In genomic region chr4:83629945-83630684, GRCh38 we compare ENCODE assay signal across 1 cellular context.
TF ChIP-seq lines count a peak whose summit lies in the region.

No MANE protein-coding gene starts in this region.

TF ChIP-seq in K562, 482 proteins besides CTCF, POLR2A, EP300 and RAD21 (continued from another document and continues in another):
- TF ChIP-seq, protein P1, sequence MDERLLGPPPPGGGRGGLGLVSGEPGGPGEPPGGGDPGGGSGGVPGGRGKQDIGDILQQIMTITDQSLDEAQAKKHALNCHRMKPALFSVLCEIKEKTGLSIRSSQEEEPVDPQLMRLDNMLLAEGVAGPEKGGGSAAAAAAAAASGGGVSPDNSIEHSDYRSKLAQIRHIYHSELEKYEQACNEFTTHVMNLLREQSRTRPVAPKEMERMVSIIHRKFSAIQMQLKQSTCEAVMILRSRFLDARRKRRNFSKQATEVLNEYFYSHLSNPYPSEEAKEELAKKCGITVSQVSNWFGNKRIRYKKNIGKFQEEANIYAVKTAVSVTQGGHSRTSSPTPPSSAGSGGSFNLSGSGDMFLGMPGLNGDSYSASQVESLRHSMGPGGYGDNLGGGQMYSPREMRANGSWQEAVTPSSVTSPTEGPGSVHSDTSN (CRISPR knock-in tag; IDR thresholded peaks at IDR 0.05; ENCODE audit: low read depth), result no peak
- TF ChIP-seq, protein P1 (tag; conservative IDR thresholded peaks at IDR 0.05; ENCODE audit: low read depth), result peak; percentile 96
- no peak for TF ChIP-seq ZNF124 (CRISPR knock-in tag; IDR thresholded peaks at IDR 0.05)
- no peak; the same call in 1 of the 2 replicates for TF ChIP-seq DMBX1 (CRISPR knock-in tag; IDR thresholded peaks at IDR 0.05; ENCODE audit: borderline replicate concordance)
- TF ChIP-seq ZC3H8 (IDR thresholded peaks at IDR 0.05), result no peak
- TF ChIP-seq CREBBP (IDR thresholded peaks at IDR 0.05; ENCODE audit: low read depth, low read length), result no peak
- no peak for TF ChIP-seq YBX1 (IDR thresholded peaks at IDR 0.05)
- TF ChIP-seq REST (CRISPR knock-in tag; IDR thresholded peaks at IDR 0.05; ENCODE audit: low read depth), result no peak
- no peak for TF ChIP-seq RBM22 (IDR thresholded peaks at IDR 0.05; ENCODE audit: low read depth, low read length, poor library complexity, severe bottlenecking)
- TF ChIP-seq MTA2 (IDR thresholded peaks at IDR 0.05; ENCODE audit: low read depth), result peak; percentile 96
- TF ChIP-seq, protein P2, sequence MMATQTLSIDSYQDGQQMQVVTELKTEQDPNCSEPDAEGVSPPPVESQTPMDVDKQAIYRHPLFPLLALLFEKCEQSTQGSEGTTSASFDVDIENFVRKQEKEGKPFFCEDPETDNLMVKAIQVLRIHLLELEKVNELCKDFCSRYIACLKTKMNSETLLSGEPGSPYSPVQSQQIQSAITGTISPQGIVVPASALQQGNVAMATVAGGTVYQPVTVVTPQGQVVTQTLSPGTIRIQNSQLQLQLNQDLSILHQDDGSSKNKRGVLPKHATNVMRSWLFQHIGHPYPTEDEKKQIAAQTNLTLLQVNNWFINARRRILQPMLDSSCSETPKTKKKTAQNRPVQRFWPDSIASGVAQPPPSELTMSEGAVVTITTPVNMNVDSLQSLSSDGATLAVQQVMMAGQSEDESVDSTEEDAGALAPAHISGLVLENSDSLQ (IDR thresholded peaks at IDR 0.05), result peak; percentile 91
- TF ChIP-seq, protein P3, sequence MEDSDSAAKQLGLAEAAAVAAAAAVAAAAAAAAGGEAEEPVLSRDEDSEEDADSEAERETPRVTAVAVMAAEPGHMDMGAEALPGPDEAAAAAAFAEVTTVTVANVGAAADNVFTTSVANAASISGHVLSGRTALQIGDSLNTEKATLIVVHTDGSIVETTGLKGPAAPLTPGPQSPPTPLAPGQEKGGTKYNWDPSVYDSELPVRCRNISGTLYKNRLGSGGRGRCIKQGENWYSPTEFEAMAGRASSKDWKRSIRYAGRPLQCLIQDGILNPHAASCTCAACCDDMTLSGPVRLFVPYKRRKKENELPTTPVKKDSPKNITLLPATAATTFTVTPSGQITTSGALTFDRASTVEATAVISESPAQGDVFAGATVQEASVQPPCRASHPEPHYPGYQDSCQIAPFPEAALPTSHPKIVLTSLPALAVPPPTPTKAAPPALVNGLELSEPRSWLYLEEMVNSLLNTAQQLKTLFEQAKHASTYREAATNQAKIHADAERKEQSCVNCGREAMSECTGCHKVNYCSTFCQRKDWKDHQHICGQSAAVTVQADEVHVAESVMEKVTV (CRISPR knock-in tag; IDR thresholded peaks at IDR 0.05), result no peak
- TF ChIP-seq SMAD4 (CRISPR knock-in tag; conservative IDR thresholded peaks at IDR 0.05), result peak; percentile 93
- peak; percentile 86 for TF ChIP-seq PYGO2 (tag; IDR thresholded peaks at IDR 0.05)
- no peak for TF ChIP-seq PURB (CRISPR knock-in tag; IDR thresholded peaks at IDR 0.05; ENCODE audit: low read depth)
- no peak for TF ChIP-seq ZNF384 (IDR thresholded peaks at IDR 0.05; ENCODE audit: low read depth, low read length)
- peak; percentile 70 for TF ChIP-seq KHSRP (IDR thresholded peaks at IDR 0.05)
- TF ChIP-seq ZKSCAN3 (CRISPR knock-in tag; IDR thresholded peaks at IDR 0.05), result no peak
- peak; percentile 65 for TF ChIP-seq ZNF431 (CRISPR knock-in tag; IDR thresholded peaks at IDR 0.05)
- TF ChIP-seq BRD9 (IDR thresholded peaks at IDR 0.05; ENCODE audit: low read depth, partially characterized antibody), result peak; percentile 95
- peak; percentile 31 for TF ChIP-seq TAF1 (IDR thresholded peaks at IDR 0.05; ENCODE audit: control insufficient read depth, extremely low read depth, insufficient read depth, low read length, severe bottlenecking)
- TF ChIP-seq TEAD4 (IDR thresholded peaks at IDR 0.05; ENCODE audit: low read length), result peak; percentile 98
- TF ChIP-seq TEAD4 (CRISPR knock-in tag; IDR thresholded peaks at IDR 0.05; ENCODE audit: borderline replicate concordance), result no peak
- TF ChIP-seq XRCC3 (IDR thresholded peaks at IDR 0.05), result peak; percentile 90
- TF ChIP-seq HDAC6 (IDR thresholded peaks at IDR 0.05; ENCODE audit: low read depth, low read length), result no peak
- TF ChIP-seq, protein P4, sequence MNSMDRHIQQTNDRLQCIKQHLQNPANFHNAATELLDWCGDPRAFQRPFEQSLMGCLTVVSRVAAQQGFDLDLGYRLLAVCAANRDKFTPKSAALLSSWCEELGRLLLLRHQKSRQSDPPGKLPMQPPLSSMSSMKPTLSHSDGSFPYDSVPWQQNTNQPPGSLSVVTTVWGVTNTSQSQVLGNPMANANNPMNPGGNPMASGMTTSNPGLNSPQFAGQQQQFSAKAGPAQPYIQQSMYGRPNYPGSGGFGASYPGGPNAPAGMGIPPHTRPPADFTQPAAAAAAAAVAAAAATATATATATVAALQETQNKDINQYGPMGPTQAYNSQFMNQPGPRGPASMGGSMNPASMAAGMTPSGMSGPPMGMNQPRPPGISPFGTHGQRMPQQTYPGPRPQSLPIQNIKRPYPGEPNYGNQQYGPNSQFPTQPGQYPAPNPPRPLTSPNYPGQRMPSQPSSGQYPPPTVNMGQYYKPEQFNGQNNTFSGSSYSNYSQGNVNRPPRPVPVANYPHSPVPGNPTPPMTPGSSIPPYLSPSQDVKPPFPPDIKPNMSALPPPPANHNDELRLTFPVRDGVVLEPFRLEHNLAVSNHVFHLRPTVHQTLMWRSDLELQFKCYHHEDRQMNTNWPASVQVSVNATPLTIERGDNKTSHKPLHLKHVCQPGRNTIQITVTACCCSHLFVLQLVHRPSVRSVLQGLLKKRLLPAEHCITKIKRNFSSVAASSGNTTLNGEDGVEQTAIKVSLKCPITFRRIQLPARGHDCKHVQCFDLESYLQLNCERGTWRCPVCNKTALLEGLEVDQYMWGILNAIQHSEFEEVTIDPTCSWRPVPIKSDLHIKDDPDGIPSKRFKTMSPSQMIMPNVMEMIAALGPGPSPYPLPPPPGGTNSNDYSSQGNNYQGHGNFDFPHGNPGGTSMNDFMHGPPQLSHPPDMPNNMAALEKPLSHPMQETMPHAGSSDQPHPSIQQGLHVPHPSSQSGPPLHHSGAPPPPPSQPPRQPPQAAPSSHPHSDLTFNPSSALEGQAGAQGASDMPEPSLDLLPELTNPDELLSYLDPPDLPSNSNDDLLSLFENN (IDR thresholded peaks at IDR 0.05; ENCODE audit: low read depth in 2 of 2, low read length in 2 of 2), result peak in 1 of 2 experiments; percentile 94; a peak in 2 of 4 replicates
- TF ChIP-seq ELF1 (tag; IDR thresholded peaks at IDR 0.05), result no peak
- no peak for TF ChIP-seq ATF1 (CRISPR knock-in tag; IDR thresholded peaks at IDR 0.05)
- peak; percentile 81 for TF ChIP-seq ATF1 (tag; IDR thresholded peaks at IDR 0.05)
- TF ChIP-seq U2AF2 (optimal IDR thresholded peaks at IDR 0.05; ENCODE audit: low read depth, low read length), result no peak
- TF ChIP-seq JUND (IDR thresholded peaks at IDR 0.05; ENCODE audit: borderline replicate concordance, low read depth, low read length), result peak; percentile 93
- peak; percentile 90; the same call in 2 of the 3 replicates for TF ChIP-seq JUND (tag; IDR thresholded peaks at IDR 0.05; ENCODE audit: borderline replicate concordance, low read depth, low read length)
- peak; percentile 93 for TF ChIP-seq MAFF (IDR thresholded peaks at IDR 0.05; ENCODE audit: low read length)
- TF ChIP-seq POLR3G (IDR thresholded peaks at IDR 0.05; ENCODE audit: extremely low read depth, insufficient read length, insufficient replicate concordance), result no peak
- TF ChIP-seq SMARCE1 (IDR thresholded peaks at IDR 0.05), result peak; percentile 98
- peak in 1 of 2 experiments; percentile 50; a peak in 1 of 4 replicates for TF ChIP-seq NONO (IDR thresholded peaks at IDR 0.05; ENCODE audit: low read depth in 2 of 2, low read length in 1 of 2)
- no peak for TF ChIP-seq ZNF445 (CRISPR knock-in tag; IDR thresholded peaks at IDR 0.05; ENCODE audit: low read depth)
- no peak for TF ChIP-seq MIER1 (IDR thresholded peaks at IDR 0.05; ENCODE audit: low read depth)
- no peak for TF ChIP-seq SNRNP70 (optimal IDR thresholded peaks at IDR 0.05; ENCODE audit: low read depth, low read length)
- no peak for TF ChIP-seq PTRF (tag; IDR thresholded peaks at IDR 0.05)
- TF ChIP-seq, protein P5, sequence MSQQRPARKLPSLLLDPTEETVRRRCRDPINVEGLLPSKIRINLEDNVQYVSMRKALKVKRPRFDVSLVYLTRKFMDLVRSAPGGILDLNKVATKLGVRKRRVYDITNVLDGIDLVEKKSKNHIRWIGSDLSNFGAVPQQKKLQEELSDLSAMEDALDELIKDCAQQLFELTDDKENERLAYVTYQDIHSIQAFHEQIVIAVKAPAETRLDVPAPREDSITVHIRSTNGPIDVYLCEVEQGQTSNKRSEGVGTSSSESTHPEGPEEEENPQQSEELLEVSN (IDR thresholded peaks at IDR 0.05; ENCODE audit: borderline replicate concordance in 1 of 2, extremely low read depth in 1 of 2, insufficient read depth in 1 of 2, insufficient read length in 1 of 2, low read depth in 1 of 2, low read length in 1 of 2, poor library complexity in 1 of 2, severe bottlenecking in 1 of 2), result peak in 1 of 2 experiments; percentile 53
- TF ChIP-seq ZNF584 (CRISPR knock-in tag; IDR thresholded peaks at IDR 0.05; ENCODE audit: low read depth), result peak; percentile 81
- peak in 1 of 2 experiments; percentile 70; a peak in 3 of 4 replicates for TF ChIP-seq MNT (conservative IDR thresholded peaks at IDR 0.05)
